Comparison of ENCODE assay signal across 14 cellular contexts in genomic region chr15:79966634-79967330, GRCh38. TPM values are rescaled to one million over a fixed set of nuclear protein-coding genes. Genes with fewer than 3 reads are reported as not detected.
DNase-seq lines count a peak whose midpoint lies in the region; ATAC-seq and TF ChIP-seq lines count a peak whose summit lies in the region.
"Had no signal": no experiment of that assay in that cellular context is flagged by ENCODE, and none has a peak within 500 bp of the region (broad histone marks: within the 10 kb centered on the region; RNA-seq: fewer than 3 reads in every experiment).

No MANE protein-coding gene starts in this region.

- H3K9me3 ChIP-seq in PC-3 (ENCODE audit: low read length), result no peaks in the 10 kb centered on the region
- H3K9me3 ChIP-seq: SJSA1, tibial artery had no signal

- peak overlapping the region; percentile 93 for H3K27ac ChIP-seq in PC-3 (ENCODE audit: low read length)
- H3K27ac ChIP-seq: SJSA1, tibial artery had no signal

- POLR2A ChIA-PET in PC-3 (lab: Charles Lee; ENCODE audit: unreplicated experiment), result no interaction called here

- peak overlapping the region; percentile 63 for H3K4me2 ChIP-seq in PC-3 (ENCODE audit: low read length)

- no peaks in the 10 kb centered on the region for H3K36me3 ChIP-seq in PC-3 (ENCODE audit: low read depth, low read length)
- H3K36me3 ChIP-seq: SJSA1, tibial artery had no signal

- peak overlapping the region; percentile 100 for H3K27ac Mint-ChIP-seq in activated T-cell treated with anti-CD3 and anti-CD28 coated beads, Interleukin-2, amount 50 U/mL, for 72 hours
- H3K27ac Mint-ChIP-seq in effector memory CD8-positive, alpha-beta T cell, result peak overlapping the region; percentile 83 to 93
- H3K27ac Mint-ChIP-seq in stimulated activated memory B cell treated with anti-CD40 and anti-IgM and Interleukin-4, amounts not matched to agents 10 μg/mL and 1 μg/mL and 100 μg/mL, for 72 hours, result peak overlapping the region; percentile 78
- H3K27ac Mint-ChIP-seq: brain, mesothelial cell of epicardium, progenitor cell of endocrine pancreas had no signal

- peaks cover 25 to 27% of the 10 kb centered on the region in 2 donors for H3K36me3 Mint-ChIP-seq in activated T-cell treated with anti-CD3 and anti-CD28 coated beads, Interleukin-2, amount 50 U/mL, for 72 hours (ENCODE audit: insufficient read depth in 2 of 2)
- H3K36me3 Mint-ChIP-seq in effector memory CD8-positive, alpha-beta T cell (ENCODE audit: insufficient read depth), result peaks cover 11% of the 10 kb centered on the region
- H3K36me3 Mint-ChIP-seq in stimulated activated memory B cell treated with anti-CD40 and anti-IgM and Interleukin-4, amounts not matched to agents 10 μg/mL and 1 μg/mL and 100 μg/mL, for 72 hours, result peaks cover 27% of the 10 kb centered on the region
- H3K36me3 Mint-ChIP-seq: brain, mesothelial cell of epicardium had no signal

- CTCF ChIA-PET in PC-3 (lab: Charles Lee), result no interaction called here

- H4K20me1 ChIP-seq in PC-3 (ENCODE audit: low read length), result no peaks in the 10 kb centered on the region

- H3F3A ChIP-seq in PC-3 (ENCODE audit: low read length, unreplicated experiment), result no peaks in the 10 kb centered on the region

- H3K79me2 ChIP-seq in PC-3 (ENCODE audit: low read length), result peaks cover 20% of the 10 kb centered on the region

- no peak overlapping the region for H2AFZ ChIP-seq in PC-3 (ENCODE audit: low read length)

- H3K4me1 ChIP-seq in PC-3 (ENCODE audit: insufficient read depth, low read length), result peaks cover 35% of the 10 kb centered on the region
- H3K4me1 ChIP-seq: tibial artery had no signal

- peak overlapping the region; percentile 92 to 99 for H3K4me3 Mint-ChIP-seq in activated T-cell treated with anti-CD3 and anti-CD28 coated beads, Interleukin-2, amount 50 U/mL, for 72 hours
- H3K4me3 Mint-ChIP-seq in effector memory CD8-positive, alpha-beta T cell, result peak overlapping the region; percentile 74 to 94
- H3K4me3 Mint-ChIP-seq in stimulated activated memory B cell treated with anti-CD40 and anti-IgM and Interleukin-4, amounts not matched to agents 10 μg/mL and 1 μg/mL and 100 μg/mL, for 72 hours, result peak overlapping the region; percentile 86
- H3K4me3 Mint-ChIP-seq: brain, mesothelial cell of epicardium had no signal

- peak overlapping the region; percentile 81 for H3K9ac ChIP-seq in PC-3 (ENCODE audit: low read length)

- H3K9me3 Mint-ChIP-seq in activated T-cell treated with anti-CD3 and anti-CD28 coated beads, Interleukin-2, amount 50 U/mL, for 72 hours, result no peaks in the 10 kb centered on the region
- no peaks in the 10 kb centered on the region for H3K9me3 Mint-ChIP-seq in effector memory CD8-positive, alpha-beta T cell
- H3K9me3 Mint-ChIP-seq in stimulated activated memory B cell treated with anti-CD40 and anti-IgM and Interleukin-4, amounts not matched to agents 10 μg/mL and 1 μg/mL and 100 μg/mL, for 72 hours, result peaks cover 4% of the 10 kb centered on the region
- H3K9me3 Mint-ChIP-seq: brain, mesothelial cell of epicardium had no signal

- DNase-seq in activated T-cell treated with anti-CD3 and anti-CD28 coated beads, Interleukin-2, amount 50 U/mL, for 72 hours, result no peak
- DNase-seq in activated T-cell treated with anti-CD3 and anti-CD28 coated beads for 4 hours (no peak), PC-3 (no peak), inferior parietal cortex (ENCODE audit: extremely low spot score) (no peak)
- DNase-seq in effector memory CD8-positive, alpha-beta T cell, result no peak
- DNase-seq: DMS 273 treated with DMSO at 0.1 percent for 48 hours, tibial artery had no signal

- peaks cover 66% of the 10 kb centered on the region for H3K4me1 Mint-ChIP-seq in activated T-cell treated with anti-CD3 and anti-CD28 coated beads, Interleukin-2, amount 50 U/mL, for 72 hours (ENCODE audit: low read depth)
- peaks cover 42 to 59% of the 10 kb centered on the region in 2 donors for H3K4me1 Mint-ChIP-seq in effector memory CD8-positive, alpha-beta T cell (ENCODE audit: low read depth in 2 of 2)
- H3K4me1 Mint-ChIP-seq in stimulated activated memory B cell treated with anti-CD40 and anti-IgM and Interleukin-4, amounts not matched to agents 10 μg/mL and 1 μg/mL and 100 μg/mL, for 72 hours, result peaks cover 63% of the 10 kb centered on the region
- H3K4me1 Mint-ChIP-seq: brain had no signal

- intact Hi-C loops in PC-3 (cut with micrococcal nuclease), result no loop called here

- no peaks in the 10 kb centered on the region for H3K27me3 Mint-ChIP-seq in activated T-cell treated with anti-CD3 and anti-CD28 coated beads, Interleukin-2, amount 50 U/mL, for 72 hours (ENCODE audit: low read depth)
- no peaks in the 10 kb centered on the region for H3K27me3 Mint-ChIP-seq in effector memory CD8-positive, alpha-beta T cell
- H3K27me3 Mint-ChIP-seq in stimulated activated memory B cell treated with anti-CD40 and anti-IgM and Interleukin-4, amounts not matched to agents 10 μg/mL and 1 μg/mL and 100 μg/mL, for 72 hours, result no peaks in the 10 kb centered on the region
- H3K27me3 Mint-ChIP-seq: progenitor cell of endocrine pancreas had no signal

- no peaks in the 10 kb centered on the region for H3K27me3 ChIP-seq in PC-3 (ENCODE audit: low read length)
- H3K27me3 ChIP-seq: SJSA1, tibial artery had no signal

- no peak for TF ChIP-seq CTCF in PC-3 (conservative IDR thresholded peaks at IDR 0.05; ENCODE audit: low read depth, low read length)

- no peak for ATAC-seq in activated T-cell treated with anti-CD3 and anti-CD28 coated beads, Interleukin-2, amount 50 U/mL, for 72 hours (replicated peaks in 1 of 2)
- ATAC-seq in PC-3, result no peak
- no peak for ATAC-seq in effector memory CD8-positive, alpha-beta T cell (replicated peaks)
- ATAC-seq in stimulated activated memory B cell treated with anti-CD40 and anti-IgM and Interleukin-4, amounts not matched to agents 10 μg/mL and 1 μg/mL and 100 μg/mL, for 72 hours, result no peak
- ATAC-seq in GM18502 (IDR thresholded peaks at IDR 0.05; ENCODE audit: poor library complexity, unreplicated experiment), result no peak
- no peak for ATAC-seq in HG03175 (IDR thresholded peaks at IDR 0.05; ENCODE audit: unreplicated experiment)

- no TSS peak for BruUV-seq in PC-3 (replicated peaks; lab: Mats Ljungman, UMichigan)

- no peak overlapping the region; the same call in 1 of the 2 replicates for H3K4me3 ChIP-seq in PC-3 (ENCODE audit: low read length)
- H3K4me3 ChIP-seq: SJSA1, tibial artery had no signal

- no peaks in the 10 kb centered on the region for H3K9me2 ChIP-seq in PC-3 (replicated peaks; ENCODE audit: low read length)

RNA-seq across cellular contexts. Expression of gene BCL2A1, which starts 4.2 kb away (rescaled TPM):
- total RNA-seq in activated T-cell treated with anti-CD3 and anti-CD28 coated beads, Interleukin-2, amount 50 U/mL, for 72 hours, result 10 to 100 TPM; 39.6 to 67.2 TPM
- 16.9 and 21.1 TPM in 2 replicates for total RNA-seq in PC-3 (2014; rRNA removed)
- total RNA-seq: progenitor cell of endocrine pancreas had no signal
